1 cellular context compared by ENCODE assay signal in genomic region chr2:172465417-172466334, GRCh38.
A peak's percentile ranks its signal among the peaks of the same experiment; 100 is the strongest.
TF ChIP-seq lines count a peak whose summit lies in the region.

No MANE protein-coding gene starts in this region.

TF ChIP-seq in IMR-90, 13 proteins besides CTCF, POLR2A, EP300 and RAD21:
- TF ChIP-seq SMC3 (IDR thresholded peaks at IDR 0.05; ENCODE audit: low read depth, low read length), result peak; percentile 91
- TF ChIP-seq CEBPB (IDR thresholded peaks at IDR 0.05; ENCODE audit: low read depth, low read length), result peak; percentile 61; the same call in 1 of the 2 replicates
- peak; percentile 69; the same call in 1 of the 2 replicates for TF ChIP-seq MXI1 (IDR thresholded peaks at IDR 0.05; ENCODE audit: borderline replicate concordance, low read depth, low read length)
- no peak for TF ChIP-seq RCOR1 (IDR thresholded peaks at IDR 0.05; ENCODE audit: insufficient replicate concordance, low read length)
TF ChIP-seq in IMR-90: peak in this region for 3.
